8 cellular contexts compared by ENCODE assay signal in the genomic region with DNA sequence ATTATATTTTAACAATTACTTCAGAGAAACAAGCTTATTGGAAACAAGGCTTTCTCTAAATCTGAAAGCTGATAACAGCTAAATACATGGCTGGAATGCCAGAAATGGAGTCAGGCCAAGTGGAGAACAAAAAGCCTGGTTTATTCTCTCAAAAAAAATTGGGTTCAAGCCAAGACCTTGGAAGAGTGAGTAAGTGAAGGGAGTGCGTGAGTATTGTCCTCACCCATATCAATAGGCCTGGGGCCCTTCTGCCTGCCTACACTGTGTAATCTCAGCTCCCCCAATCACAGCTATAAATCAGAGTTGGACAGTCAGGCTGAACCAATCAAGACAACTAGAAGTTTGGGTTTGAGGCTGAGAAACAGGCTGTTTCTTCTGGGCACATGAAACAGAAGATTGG. TPM values are rescaled to one million over a fixed set of nuclear protein-coding genes. Genes with fewer than 3 reads are reported as not detected.
DNase-seq lines count a peak whose midpoint lies in the region; ATAC-seq and TF ChIP-seq lines count a peak whose summit lies in the region.

No MANE protein-coding gene starts in this region.

- DNase-seq in NCI-H748 (lab: John Stamatoyannopoulos, UW; ENCODE audit: unreplicated experiment) = peak; percentile 15
- DNase-seq in NCI-H748 treated with DMSO at 0.1 percent for 48 hours (lab: John Stamatoyannopoulos, UW) = no peak
- peak; percentile 97 for DNase-seq in SK-MEL-5 (ENCODE audit: low read depth, low spot score)
- peak; percentile 74 for DNase-seq in fibroblast of gingiva (ENCODE audit: low read depth)
- DNase-seq in osteoblast (ENCODE audit: insufficient read length, low spot score, missing footprints) = peak; percentile 45
- no peak for DNase-seq in stimulated activated CD4-positive, alpha-beta T cell treated with anti-CD3 and anti-CD28 coated beads, Interleukin-2, amount 100 ng/mL, for 24 hours

- H3K79me2 ChIP-seq in osteoblast (ENCODE audit: insufficient read depth, low read length) = peaks cover 73% of the 10 kb centered on the region

- no peak for TF ChIP-seq CTCF in osteoblast (IDR thresholded peaks at IDR 0.05; ENCODE audit: extremely low read depth, low read depth, low read length)

- peaks cover 30% of the 10 kb centered on the region for H3K4me1 ChIP-seq in osteoblast (ENCODE audit: insufficient read depth, low read length)

- peaks cover 21% of the 10 kb centered on the region for H3K36me3 ChIP-seq in osteoblast (ENCODE audit: insufficient read depth, low read length)

- no peaks in the 10 kb centered on the region for H3K27me3 ChIP-seq in osteoblast (ENCODE audit: insufficient read depth, low read length)

- in situ Hi-C loops in SK-MEL-5 (cut with HindIII; ENCODE audit: low pct_unique_long_range_greater_than_20kb, low sequenced_read_pairs) = no loop called here

- ATAC-seq in HG03139 (IDR thresholded peaks at IDR 0.05; ENCODE audit: unreplicated experiment) (no peak), GM19035 (IDR thresholded peaks at IDR 0.05; ENCODE audit: unreplicated experiment) (no peak)

- H4K20me1 ChIP-seq in osteoblast (ENCODE audit: insufficient read depth, low read length) = peaks cover 6% of the 10 kb centered on the region

- H3K9me3 ChIP-seq in osteoblast (ENCODE audit: low read depth, low read length) = no peaks in the 10 kb centered on the region

- peak overlapping the region; percentile 52 for H3K4me2 ChIP-seq in osteoblast (ENCODE audit: insufficient read depth, low read length)

- no peak overlapping the region for H3K4me3 ChIP-seq in osteoblast (ENCODE audit: insufficient read depth, low read length)

- H2AFZ ChIP-seq in osteoblast (ENCODE audit: low read length) = peak overlapping the region; percentile 17

- H3K27ac ChIP-seq in osteoblast (ENCODE audit: low read depth, low read length) = peak overlapping the region; percentile 82

RNA-seq across cellular contexts. Expression of gene KYAT3, which starts 7.4 kb away (rescaled TPM):
- total RNA-seq in SK-MEL-5 (2014; rRNA removed; shearing (Covaris generic)) = 17.6 and 20.0 TPM in 2 replicates
- 11.1 and 14.4 TPM in 2 replicates for polyA plus RNA-seq in SK-MEL-5 (2015; cell fraction: cytosol; rRNA removed)
- polyA plus RNA-seq in SK-MEL-5 (2015; cell fraction: nucleus; rRNA removed) = 18.3 and 21.2 TPM in 2 replicates
- total RNA-seq in osteoblast = 44.8 and 53.9 TPM in 2 replicates

RNA-seq across cellular contexts. Expression of gene RBMXL1, which starts 7.4 kb away (rescaled TPM):
- 9.7 and 10.8 TPM in 2 replicates for total RNA-seq in SK-MEL-5 (2014; rRNA removed; shearing (Covaris generic))
- 9.4 and 10.9 TPM in 2 replicates for polyA plus RNA-seq in SK-MEL-5 (2015; cell fraction: cytosol; rRNA removed)
- polyA plus RNA-seq in SK-MEL-5 (2015; cell fraction: nucleus; rRNA removed) = 10.7 and 13.9 TPM in 2 replicates
- total RNA-seq in osteoblast = 11.5 and 13.4 TPM in 2 replicates

RNA-seq across cellular contexts. Expression of gene GBP3, which starts 37.6 kb away (rescaled TPM):
- 0.08 TPM in 2 replicates for total RNA-seq in SK-MEL-5 (2014; rRNA removed; shearing (Covaris generic))
- polyA plus RNA-seq in SK-MEL-5 (2015; cell fraction: cytosol; rRNA removed) = 0.24 and 0.60 TPM in 2 replicates
- 4.2 and 4.3 TPM in 2 replicates for polyA plus RNA-seq in SK-MEL-5 (2015; cell fraction: nucleus; rRNA removed)
- 22.4 and 39.1 TPM in 2 replicates for total RNA-seq in osteoblast

Comparison
In these comparisons a context has a peak if more than half of its experiments do, and no peak if none do; other contexts are left out.
1. DNase-seq: peak in NCI-H748 (single experiment), SK-MEL-5 (single experiment), fibroblast of gingiva (single experiment) and osteoblast (single experiment); none in NCI-H748 treated with DMSO at 0.1 percent for 48 hours (single experiment) and stimulated activated CD4-positive, alpha-beta T cell treated with anti-CD3 and anti-CD28 coated beads, Interleukin-2, amount 100 ng/mL, for 24 hours (0 of 2).
2. RNA of gene GBP3, which starts 37.6 kb away (total RNA-seq): 22.4 to 39.1 TPM in osteoblast; 0.08 TPM in SK-MEL-5; every median in the first group is over 10 times any median in the second.